In the genomic region with DNA sequence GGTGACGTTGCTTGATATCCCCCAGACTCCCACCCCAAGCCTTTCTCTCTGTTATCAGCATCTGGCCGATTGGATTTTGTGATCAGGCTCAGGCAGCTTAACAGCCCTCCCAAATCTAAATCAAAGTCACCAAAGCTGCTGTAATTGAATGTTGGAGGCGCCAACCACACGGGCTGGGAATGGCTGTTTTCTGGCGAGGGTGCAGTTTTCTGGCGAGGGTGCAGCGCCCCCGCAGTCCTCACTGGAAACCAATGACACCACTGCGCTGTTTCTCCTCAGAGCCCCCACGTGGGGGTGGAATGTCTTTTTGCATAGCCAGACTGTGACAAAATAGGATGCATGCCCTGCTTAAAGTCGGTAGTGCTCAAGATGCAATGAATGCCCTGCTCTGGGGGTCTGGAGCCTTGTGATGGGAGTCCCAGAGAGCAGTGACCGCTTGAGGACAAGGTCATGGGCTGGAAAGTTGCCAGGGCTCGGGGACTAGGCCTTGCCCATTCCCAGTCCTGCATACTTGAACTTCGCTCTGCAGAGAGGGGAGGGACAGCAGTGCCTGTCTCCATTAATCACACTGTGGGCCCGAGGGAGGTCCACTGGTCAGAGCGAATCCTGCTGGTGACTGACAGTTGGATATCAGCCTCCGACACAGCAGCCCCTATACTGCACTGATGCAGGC, we compare ENCODE assay signal across 1 cellular context.
TF ChIP-seq lines count a peak whose summit lies in the region.

No MANE protein-coding gene starts in this region.

TF ChIP-seq in HepG2, 621 proteins besides CTCF, POLR2A, EP300 and RAD21 (continued from another document and continues in another):
- TF ChIP-seq, protein P1, sequence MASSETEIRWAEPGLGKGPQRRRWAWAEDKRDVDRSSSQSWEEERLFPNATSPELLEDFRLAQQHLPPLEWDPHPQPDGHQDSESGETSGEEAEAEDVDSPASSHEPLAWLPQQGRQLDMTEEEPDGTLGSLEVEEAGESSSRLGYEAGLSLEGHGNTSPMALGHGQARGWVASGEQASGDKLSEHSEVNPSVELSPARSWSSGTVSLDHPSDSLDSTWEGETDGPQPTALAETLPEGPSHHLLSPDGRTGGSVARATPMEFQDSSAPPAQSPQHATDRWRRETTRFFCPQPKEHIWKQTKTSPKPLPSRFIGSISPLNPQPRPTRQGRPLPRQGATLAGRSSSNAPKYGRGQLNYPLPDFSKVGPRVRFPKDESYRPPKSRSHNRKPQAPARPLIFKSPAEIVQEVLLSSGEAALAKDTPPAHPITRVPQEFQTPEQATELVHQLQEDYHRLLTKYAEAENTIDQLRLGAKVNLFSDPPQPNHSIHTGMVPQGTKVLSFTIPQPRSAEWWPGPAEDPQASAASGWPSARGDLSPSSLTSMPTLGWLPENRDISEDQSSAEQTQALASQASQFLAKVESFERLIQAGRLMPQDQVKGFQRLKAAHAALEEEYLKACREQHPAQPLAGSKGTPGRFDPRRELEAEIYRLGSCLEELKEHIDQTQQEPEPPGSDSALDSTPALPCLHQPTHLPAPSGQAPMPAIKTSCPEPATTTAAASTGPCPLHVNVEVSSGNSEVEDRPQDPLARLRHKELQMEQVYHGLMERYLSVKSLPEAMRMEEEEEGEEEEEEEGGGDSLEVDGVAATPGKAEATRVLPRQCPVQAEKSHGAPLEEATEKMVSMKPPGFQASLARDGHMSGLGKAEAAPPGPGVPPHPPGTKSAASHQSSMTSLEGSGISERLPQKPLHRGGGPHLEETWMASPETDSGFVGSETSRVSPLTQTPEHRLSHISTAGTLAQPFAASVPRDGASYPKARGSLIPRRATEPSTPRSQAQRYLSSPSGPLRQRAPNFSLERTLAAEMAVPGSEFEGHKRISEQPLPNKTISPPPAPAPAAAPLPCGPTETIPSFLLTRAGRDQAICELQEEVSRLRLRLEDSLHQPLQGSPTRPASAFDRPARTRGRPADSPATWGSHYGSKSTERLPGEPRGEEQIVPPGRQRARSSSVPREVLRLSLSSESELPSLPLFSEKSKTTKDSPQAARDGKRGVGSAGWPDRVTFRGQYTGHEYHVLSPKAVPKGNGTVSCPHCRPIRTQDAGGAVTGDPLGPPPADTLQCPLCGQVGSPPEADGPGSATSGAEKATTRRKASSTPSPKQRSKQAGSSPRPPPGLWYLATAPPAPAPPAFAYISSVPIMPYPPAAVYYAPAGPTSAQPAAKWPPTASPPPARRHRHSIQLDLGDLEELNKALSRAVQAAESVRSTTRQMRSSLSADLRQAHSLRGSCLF (CRISPR knock-in tag; IDR thresholded peaks at IDR 0.05; ENCODE audit: borderline replicate concordance) = no peak
- TF ChIP-seq ZNF121 (CRISPR knock-in tag; IDR thresholded peaks at IDR 0.05) (no peak), JDP2 (CRISPR knock-in tag; IDR thresholded peaks at IDR 0.05; ENCODE audit: borderline replicate concordance) (no peak), AGO1 (IDR thresholded peaks at IDR 0.05; ENCODE audit: low read depth, low read length, poor library complexity, severe bottlenecking) (no peak), TOPORS (CRISPR knock-in tag; IDR thresholded peaks at IDR 0.05) (no peak), SOX13 (IDR thresholded peaks at IDR 0.05) (no peak), SOX13 (CRISPR knock-in tag; conservative IDR thresholded peaks at IDR 0.05 in 1 of 2, IDR thresholded peaks at IDR 0.05 in 1 of 2) (peak in 1 of 2 experiments; percentile 48; a peak in 1 of 4 replicates), KDM2A (CRISPR knock-in tag; IDR thresholded peaks at IDR 0.05; ENCODE audit: borderline replicate concordance, low read depth) (0 out of 2 replicates have a peak, but pooled peaks have one; percentile 24), ZNF598 (CRISPR knock-in tag; IDR thresholded peaks at IDR 0.05; ENCODE audit: borderline replicate concordance) (no peak), CC2D1A (CRISPR knock-in tag; IDR thresholded peaks at IDR 0.05) (no peak), EED (CRISPR knock-in tag; IDR thresholded peaks at IDR 0.05) (no peak), FOSL2 (CRISPR knock-in tag; IDR thresholded peaks at IDR 0.05) (peak; percentile 38; the same call in 1 of the 2 replicates), ZNF335 (CRISPR knock-in tag; IDR thresholded peaks at IDR 0.05) (no peak), DR1 (CRISPR knock-in tag; IDR thresholded peaks at IDR 0.05) (no peak), ZEB1 (IDR thresholded peaks at IDR 0.05; ENCODE audit: insufficient replicate concordance, low read depth) (no peak), CHD2 (IDR thresholded peaks at IDR 0.05; ENCODE audit: low read depth, low read length) (no peak), MAFF (IDR thresholded peaks at IDR 0.05; ENCODE audit: low read depth, low read length) (no peak), ISL2 (CRISPR knock-in tag; IDR thresholded peaks at IDR 0.05) (no peak)
- TF ChIP-seq, protein P2, sequence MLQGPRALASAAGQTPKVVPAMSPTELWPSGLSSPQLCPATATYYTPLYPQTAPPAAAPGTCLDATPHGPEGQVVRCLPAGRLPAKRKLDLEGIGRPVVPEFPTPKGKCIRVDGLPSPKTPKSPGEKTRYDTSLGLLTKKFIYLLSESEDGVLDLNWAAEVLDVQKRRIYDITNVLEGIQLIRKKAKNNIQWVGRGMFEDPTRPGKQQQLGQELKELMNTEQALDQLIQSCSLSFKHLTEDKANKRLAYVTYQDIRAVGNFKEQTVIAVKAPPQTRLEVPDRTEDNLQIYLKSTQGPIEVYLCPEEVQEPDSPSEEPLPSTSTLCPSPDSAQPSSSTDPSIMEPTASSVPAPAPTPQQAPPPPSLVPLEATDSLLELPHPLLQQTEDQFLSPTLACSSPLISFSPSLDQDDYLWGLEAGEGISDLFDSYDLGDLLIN (CRISPR knock-in tag; IDR thresholded peaks at IDR 0.05; ENCODE audit: borderline replicate concordance) = no peak
- TF ChIP-seq, protein P3, sequence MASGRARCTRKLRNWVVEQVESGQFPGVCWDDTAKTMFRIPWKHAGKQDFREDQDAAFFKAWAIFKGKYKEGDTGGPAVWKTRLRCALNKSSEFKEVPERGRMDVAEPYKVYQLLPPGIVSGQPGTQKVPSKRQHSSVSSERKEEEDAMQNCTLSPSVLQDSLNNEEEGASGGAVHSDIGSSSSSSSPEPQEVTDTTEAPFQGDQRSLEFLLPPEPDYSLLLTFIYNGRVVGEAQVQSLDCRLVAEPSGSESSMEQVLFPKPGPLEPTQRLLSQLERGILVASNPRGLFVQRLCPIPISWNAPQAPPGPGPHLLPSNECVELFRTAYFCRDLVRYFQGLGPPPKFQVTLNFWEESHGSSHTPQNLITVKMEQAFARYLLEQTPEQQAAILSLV (CRISPR knock-in tag; IDR thresholded peaks at IDR 0.05; ENCODE audit: borderline replicate concordance) = no peak
- TF ChIP-seq, protein P4, sequence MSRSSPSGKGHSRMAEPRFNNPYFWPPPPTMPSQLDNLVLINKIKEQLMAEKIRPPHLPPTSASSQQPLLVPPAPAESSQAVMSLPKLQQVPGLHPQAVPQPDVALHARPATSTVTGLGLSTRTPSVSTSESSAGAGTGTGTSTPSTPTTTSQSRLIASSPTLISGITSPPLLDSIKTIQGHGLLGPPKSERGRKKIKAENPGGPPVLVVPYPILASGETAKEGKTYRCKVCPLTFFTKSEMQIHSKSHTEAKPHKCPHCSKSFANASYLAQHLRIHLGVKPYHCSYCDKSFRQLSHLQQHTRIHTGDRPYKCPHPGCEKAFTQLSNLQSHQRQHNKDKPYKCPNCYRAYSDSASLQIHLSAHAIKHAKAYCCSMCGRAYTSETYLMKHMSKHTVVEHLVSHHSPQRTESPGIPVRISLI (CRISPR knock-in tag; IDR thresholded peaks at IDR 0.05; ENCODE audit: borderline replicate concordance) = peak; percentile 47; the same call in 1 of the 2 replicates
- TF ChIP-seq, protein P5, sequence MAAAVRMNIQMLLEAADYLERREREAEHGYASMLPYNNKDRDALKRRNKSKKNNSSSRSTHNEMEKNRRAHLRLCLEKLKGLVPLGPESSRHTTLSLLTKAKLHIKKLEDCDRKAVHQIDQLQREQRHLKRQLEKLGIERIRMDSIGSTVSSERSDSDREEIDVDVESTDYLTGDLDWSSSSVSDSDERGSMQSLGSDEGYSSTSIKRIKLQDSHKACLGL (CRISPR knock-in tag; IDR thresholded peaks at IDR 0.05) = no peak
- TF ChIP-seq, protein P6, sequence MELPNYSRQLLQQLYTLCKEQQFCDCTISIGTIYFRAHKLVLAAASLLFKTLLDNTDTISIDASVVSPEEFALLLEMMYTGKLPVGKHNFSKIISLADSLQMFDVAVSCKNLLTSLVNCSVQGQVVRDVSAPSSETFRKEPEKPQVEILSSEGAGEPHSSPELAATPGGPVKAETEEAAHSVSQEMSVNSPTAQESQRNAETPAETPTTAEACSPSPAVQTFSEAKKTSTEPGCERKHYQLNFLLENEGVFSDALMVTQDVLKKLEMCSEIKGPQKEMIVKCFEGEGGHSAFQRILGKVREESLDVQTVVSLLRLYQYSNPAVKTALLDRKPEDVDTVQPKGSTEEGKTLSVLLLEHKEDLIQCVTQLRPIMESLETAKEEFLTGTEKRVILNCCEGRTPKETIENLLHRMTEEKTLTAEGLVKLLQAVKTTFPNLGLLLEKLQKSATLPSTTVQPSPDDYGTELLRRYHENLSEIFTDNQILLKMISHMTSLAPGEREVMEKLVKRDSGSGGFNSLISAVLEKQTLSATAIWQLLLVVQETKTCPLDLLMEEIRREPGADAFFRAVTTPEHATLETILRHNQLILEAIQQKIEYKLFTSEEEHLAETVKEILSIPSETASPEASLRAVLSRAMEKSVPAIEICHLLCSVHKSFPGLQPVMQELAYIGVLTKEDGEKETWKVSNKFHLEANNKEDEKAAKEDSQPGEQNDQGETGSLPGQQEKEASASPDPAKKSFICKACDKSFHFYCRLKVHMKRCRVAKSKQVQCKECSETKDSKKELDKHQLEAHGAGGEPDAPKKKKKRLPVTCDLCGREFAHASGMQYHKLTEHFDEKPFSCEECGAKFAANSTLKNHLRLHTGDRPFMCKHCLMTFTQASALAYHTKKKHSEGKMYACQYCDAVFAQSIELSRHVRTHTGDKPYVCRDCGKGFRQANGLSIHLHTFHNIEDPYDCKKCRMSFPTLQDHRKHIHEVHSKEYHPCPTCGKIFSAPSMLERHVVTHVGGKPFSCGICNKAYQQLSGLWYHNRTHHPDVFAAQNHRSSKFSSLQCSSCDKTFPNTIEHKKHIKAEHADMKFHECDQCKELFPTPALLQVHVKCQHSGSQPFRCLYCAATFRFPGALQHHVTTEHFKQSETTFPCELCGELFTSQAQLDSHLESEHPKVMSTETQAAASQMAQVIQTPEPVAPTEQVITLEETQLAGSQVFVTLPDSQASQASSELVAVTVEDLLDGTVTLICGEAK (IDR thresholded peaks at IDR 0.05) = no peak
- TF ChIP-seq, protein P6 (CRISPR knock-in tag; IDR thresholded peaks at IDR 0.05) = no peak
- TF ChIP-seq, protein P7, sequence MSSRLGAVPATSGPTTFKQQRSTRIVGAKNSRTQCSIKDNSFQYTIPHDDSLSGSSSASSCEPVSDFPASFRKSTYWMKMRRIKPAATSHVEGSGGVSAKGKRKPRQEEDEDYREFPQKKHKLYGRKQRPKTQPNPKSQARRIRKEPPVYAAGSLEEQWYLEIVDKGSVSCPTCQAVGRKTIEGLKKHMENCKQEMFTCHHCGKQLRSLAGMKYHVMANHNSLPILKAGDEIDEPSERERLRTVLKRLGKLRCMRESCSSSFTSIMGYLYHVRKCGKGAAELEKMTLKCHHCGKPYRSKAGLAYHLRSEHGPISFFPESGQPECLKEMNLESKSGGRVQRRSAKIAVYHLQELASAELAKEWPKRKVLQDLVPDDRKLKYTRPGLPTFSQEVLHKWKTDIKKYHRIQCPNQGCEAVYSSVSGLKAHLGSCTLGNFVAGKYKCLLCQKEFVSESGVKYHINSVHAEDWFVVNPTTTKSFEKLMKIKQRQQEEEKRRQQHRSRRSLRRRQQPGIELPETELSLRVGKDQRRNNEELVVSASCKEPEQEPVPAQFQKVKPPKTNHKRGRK (CRISPR knock-in tag; IDR thresholded peaks at IDR 0.05) = no peak
- TF ChIP-seq, protein P8, sequence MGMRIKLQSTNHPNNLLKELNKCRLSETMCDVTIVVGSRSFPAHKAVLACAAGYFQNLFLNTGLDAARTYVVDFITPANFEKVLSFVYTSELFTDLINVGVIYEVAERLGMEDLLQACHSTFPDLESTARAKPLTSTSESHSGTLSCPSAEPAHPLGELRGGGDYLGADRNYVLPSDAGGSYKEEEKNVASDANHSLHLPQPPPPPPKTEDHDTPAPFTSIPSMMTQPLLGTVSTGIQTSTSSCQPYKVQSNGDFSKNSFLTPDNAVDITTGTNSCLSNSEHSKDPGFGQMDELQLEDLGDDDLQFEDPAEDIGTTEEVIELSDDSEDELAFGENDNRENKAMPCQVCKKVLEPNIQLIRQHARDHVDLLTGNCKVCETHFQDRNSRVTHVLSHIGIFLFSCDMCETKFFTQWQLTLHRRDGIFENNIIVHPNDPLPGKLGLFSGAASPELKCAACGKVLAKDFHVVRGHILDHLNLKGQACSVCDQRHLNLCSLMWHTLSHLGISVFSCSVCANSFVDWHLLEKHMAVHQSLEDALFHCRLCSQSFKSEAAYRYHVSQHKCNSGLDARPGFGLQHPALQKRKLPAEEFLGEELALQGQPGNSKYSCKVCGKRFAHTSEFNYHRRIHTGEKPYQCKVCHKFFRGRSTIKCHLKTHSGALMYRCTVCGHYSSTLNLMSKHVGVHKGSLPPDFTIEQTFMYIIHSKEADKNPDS (CRISPR knock-in tag; IDR thresholded peaks at IDR 0.05) = no peak
